In the genomic region with DNA sequence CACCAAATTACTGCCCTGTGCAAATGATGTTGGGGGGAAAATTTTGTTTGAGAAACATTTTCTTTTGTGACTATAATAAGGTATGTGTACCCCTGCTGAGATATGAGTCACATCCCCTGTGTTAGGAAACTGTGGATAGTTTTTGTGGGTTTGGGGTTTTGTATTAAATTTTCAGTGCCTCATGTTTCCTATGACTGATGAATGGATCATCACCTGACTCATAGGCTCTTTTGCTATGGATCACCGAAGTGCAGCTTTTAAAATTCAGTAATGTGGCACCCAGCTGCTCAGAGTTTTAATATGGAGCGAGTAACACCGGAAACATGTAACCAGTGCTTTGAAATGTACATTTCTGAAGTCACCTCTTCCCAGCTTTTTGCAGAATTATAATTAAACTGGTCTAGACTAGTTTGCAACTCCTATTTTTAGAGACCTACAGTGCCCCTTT, we compare ENCODE assay signal across 1 cellular context.
TF ChIP-seq lines count a peak whose summit lies in the region.

No MANE protein-coding gene starts in this region.

TF ChIP-seq in SK-N-SH, 30 proteins besides CTCF, POLR2A, EP300 and RAD21 (continued from another document):
- TF ChIP-seq, protein P1, sequence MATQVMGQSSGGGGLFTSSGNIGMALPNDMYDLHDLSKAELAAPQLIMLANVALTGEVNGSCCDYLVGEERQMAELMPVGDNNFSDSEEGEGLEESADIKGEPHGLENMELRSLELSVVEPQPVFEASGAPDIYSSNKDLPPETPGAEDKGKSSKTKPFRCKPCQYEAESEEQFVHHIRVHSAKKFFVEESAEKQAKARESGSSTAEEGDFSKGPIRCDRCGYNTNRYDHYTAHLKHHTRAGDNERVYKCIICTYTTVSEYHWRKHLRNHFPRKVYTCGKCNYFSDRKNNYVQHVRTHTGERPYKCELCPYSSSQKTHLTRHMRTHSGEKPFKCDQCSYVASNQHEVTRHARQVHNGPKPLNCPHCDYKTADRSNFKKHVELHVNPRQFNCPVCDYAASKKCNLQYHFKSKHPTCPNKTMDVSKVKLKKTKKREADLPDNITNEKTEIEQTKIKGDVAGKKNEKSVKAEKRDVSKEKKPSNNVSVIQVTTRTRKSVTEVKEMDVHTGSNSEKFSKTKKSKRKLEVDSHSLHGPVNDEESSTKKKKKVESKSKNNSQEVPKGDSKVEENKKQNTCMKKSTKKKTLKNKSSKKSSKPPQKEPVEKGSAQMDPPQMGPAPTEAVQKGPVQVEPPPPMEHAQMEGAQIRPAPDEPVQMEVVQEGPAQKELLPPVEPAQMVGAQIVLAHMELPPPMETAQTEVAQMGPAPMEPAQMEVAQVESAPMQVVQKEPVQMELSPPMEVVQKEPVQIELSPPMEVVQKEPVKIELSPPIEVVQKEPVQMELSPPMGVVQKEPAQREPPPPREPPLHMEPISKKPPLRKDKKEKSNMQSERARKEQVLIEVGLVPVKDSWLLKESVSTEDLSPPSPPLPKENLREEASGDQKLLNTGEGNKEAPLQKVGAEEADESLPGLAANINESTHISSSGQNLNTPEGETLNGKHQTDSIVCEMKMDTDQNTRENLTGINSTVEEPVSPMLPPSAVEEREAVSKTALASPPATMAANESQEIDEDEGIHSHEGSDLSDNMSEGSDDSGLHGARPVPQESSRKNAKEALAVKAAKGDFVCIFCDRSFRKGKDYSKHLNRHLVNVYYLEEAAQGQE (IDR thresholded peaks at IDR 0.05; ENCODE audit: low read depth, low read length): peak; percentile 68; the same call in 1 of the 2 replicates
- TF ChIP-seq NFIC (IDR thresholded peaks at IDR 0.05; ENCODE audit: borderline replicate concordance) (peak; percentile 96), YY1 (IDR thresholded peaks at IDR 0.05; ENCODE audit: low read depth) (peak; percentile 47; the same call in 1 of the 2 replicates), TCF12 (IDR thresholded peaks at IDR 0.05) (peak; percentile 98), SMC3 (IDR thresholded peaks at IDR 0.05; ENCODE audit: low read depth, low read length) (no peak)
TF ChIP-seq in SK-N-SH: peak in this region for 18.
